10 cellular contexts compared by ENCODE assay signal in genomic region chr2:96099861-96100798, GRCh38.
A peak's percentile ranks its signal among the peaks of the same experiment; 100 is the strongest.
DNase-seq lines count a peak whose midpoint lies in the region; ATAC-seq and TF ChIP-seq lines count a peak whose summit lies in the region.
"Had no signal": no experiment of that assay in that cellular context is flagged by ENCODE, and none has a peak within 500 bp of the region (broad histone marks: within the 10 kb centered on the region; RNA-seq: fewer than 3 reads in every experiment).

No MANE protein-coding gene starts in this region.

- no peaks in the 10 kb centered on the region for H3K36me3 ChIP-seq in DND-41 (ENCODE audit: insufficient read depth, low read length)

- no peak overlapping the region; the same call in 1 of the 2 replicates for H3K27ac ChIP-seq in DND-41 (ENCODE audit: low read length)

- no peaks in the 10 kb centered on the region for H3K27me3 ChIP-seq in DND-41 (ENCODE audit: insufficient read depth, low read length, poor library complexity)

- in situ Hi-C loops in KBM-7 (cut with MboI; ENCODE audit: low pct_unique_long_range_greater_than_20kb, low sequenced_read_pairs): loop anchor here (25.0 kb wide), 1 partner anchor 88 kb away; no protein-coding TSS in a partner anchor

- no peaks in the 10 kb centered on the region for H3K79me2 ChIP-seq in DND-41 (ENCODE audit: insufficient read depth, low read length)

- H3K4me1 ChIP-seq in DND-41 (ENCODE audit: insufficient read depth, low read length): peaks cover 19% of the 10 kb centered on the region

- peak; percentile 79 for ATAC-seq in DND-41 (ENCODE audit: insufficient read depth, low read depth)

- H3K4me3 ChIP-seq in DND-41 (ENCODE audit: low read depth in 1 of 2, low read length in 2 of 2) (no peak overlapping the region), epithelial cell of esophagus (ENCODE audit: low read length) (no peak overlapping the region)

- H4K20me1 ChIP-seq in DND-41 (ENCODE audit: insufficient read depth, low read length): no peaks in the 10 kb centered on the region

- no peak overlapping the region for H3K4me2 ChIP-seq in DND-41 (ENCODE audit: insufficient read depth, low read length)

- peaks cover 1% of the 10 kb centered on the region for H3K9me3 ChIP-seq in DND-41 (ENCODE audit: insufficient read depth, low read length, severe bottlenecking)

- no peak overlapping the region for H2AFZ ChIP-seq in DND-41 (ENCODE audit: low read depth, low read length)

- peak; percentile 62 for DNase-seq in DND-41
- peak; percentile 35 for DNase-seq in KBM-7
- peak; percentile 61 for DNase-seq in epithelial cell of esophagus (ENCODE audit: low read depth)
- DNase-seq in retina: peak; percentile 0
- no peak for DNase-seq in COR-L47 (lab: John Stamatoyannopoulos, UW)
- DNase-seq in GM19240 (ENCODE audit: insufficient read length, low spot score): no peak
- DNase-seq in NCI-H1092 treated with DMSO at 0.1 percent for 48 hours (lab: John Stamatoyannopoulos, UW): no peak
- DNase-seq: activated B cell treated with CpG ODN at 0.5 μM for 24 hours, IMR-90, mesenchymal stem cell had no signal

- H3K9ac ChIP-seq in DND-41 (ENCODE audit: low read depth, low read length): no peak overlapping the region

- TF ChIP-seq CTCF in DND-41 (IDR thresholded peaks at IDR 0.05; ENCODE audit: borderline replicate concordance, extremely low read depth, low read length, poor library complexity, severe bottlenecking) (no peak), epithelial cell of esophagus (IDR thresholded peaks at IDR 0.05; ENCODE audit: insufficient read depth, low read depth, low read length, missing control alignments) (no peak)

Comparison
In these comparisons a context has a peak if more than half of its experiments do, and no peak if none do; other contexts are left out.
1. DNase-seq: peak in DND-41 (single experiment), KBM-7 (single experiment), epithelial cell of esophagus (single experiment) and retina (single experiment); none in COR-L47 (single experiment), GM19240 (single experiment) and NCI-H1092 treated with DMSO at 0.1 percent for 48 hours (single experiment).